Comparison of ENCODE assay signal across 17 cellular contexts in the genomic region with DNA sequence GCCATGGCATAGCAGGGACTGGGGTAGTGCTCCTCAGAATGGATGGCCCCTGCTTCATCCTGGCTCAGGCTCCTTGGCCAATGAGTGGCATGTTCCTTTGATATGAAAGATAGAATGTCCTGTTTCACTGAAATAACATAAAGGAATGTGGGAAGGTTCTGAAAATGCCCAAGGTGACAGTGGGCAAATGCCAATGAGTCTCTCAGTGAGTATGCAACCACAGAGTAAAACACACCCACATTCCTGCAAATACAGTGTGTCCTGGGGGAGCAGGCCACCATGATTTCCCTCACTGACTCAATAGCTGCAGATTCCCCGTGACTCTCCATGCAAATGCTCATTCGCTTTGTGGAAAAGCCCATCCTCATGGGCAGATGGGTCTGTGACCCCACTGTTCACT. TPM values are rescaled to one million over a fixed set of nuclear protein-coding genes. Genes with fewer than 3 reads are reported as not detected.
DNase-seq lines count a peak whose midpoint lies in the region; ATAC-seq, FAIRE-seq and TF ChIP-seq lines count a peak whose summit lies in the region.
"Had no signal": no experiment of that assay in that cellular context is flagged by ENCODE, and none has a peak within 500 bp of the region (broad histone marks: within the 10 kb centered on the region; RNA-seq: fewer than 3 reads in every experiment).

No MANE protein-coding gene starts in this region.

- DNase-seq in AG08395 (ENCODE audit: low spot score) (peak; percentile 77), HTR-8/SVneo (ENCODE audit: insufficient read length, low spot score) (peak; percentile 52), astrocyte (ENCODE audit: low read depth) (peak; percentile 70), foreskin keratinocyte (peak; percentile 77 to 90), left lobe of liver (ENCODE audit: low spot score) (no peak), SHP77 treated with DMSO at 0.1 percent for 48 hours (lab: John Stamatoyannopoulos, UW) (no peak), NCI-H2227 (lab: John Stamatoyannopoulos, UW; ENCODE audit: unreplicated experiment) (no peak)
- no peak for DNase-seq in CD4-positive, alpha-beta memory T cell
- DNase-seq: activated naive CD8-positive, alpha-beta T cell treated with anti-CD3 and anti-CD28 coated beads, Interleukin-2, amount 50 U/mL, for 24 hours; activated T-cell treated with anti-CD3 and anti-CD28 coated beads for 4 hours; cortex of kidney; NCI-H1092; NCI-H2171 treated with DMSO at 0.1 percent for 48 hours; SW 1271 had no signal

- peaks cover 2% of the 10 kb centered on the region for H3K36me3 Mint-ChIP-seq in astrocyte (ENCODE audit: low read depth, unreplicated experiment)
- H3K36me3 Mint-ChIP-seq in CD4-positive, alpha-beta memory T cell: no peaks in the 10 kb centered on the region

- H3K27me3 ChIP-seq in astrocyte (ENCODE audit: insufficient read depth, low read length) (no peaks in the 10 kb centered on the region), foreskin keratinocyte (no peaks in the 10 kb centered on the region)
- no peaks in the 10 kb centered on the region for H3K27me3 ChIP-seq in CD4-positive, alpha-beta memory T cell (ENCODE audit: insufficient read depth, low read length)

- no peaks in the 10 kb centered on the region for H4K20me1 ChIP-seq in astrocyte (ENCODE audit: insufficient read depth, low read length)

- H3K9me3 ChIP-seq in astrocyte (ENCODE audit: insufficient read depth, low read depth, low read length): no peaks in the 10 kb centered on the region
- no peaks in the 10 kb centered on the region for H3K9me3 ChIP-seq in CD4-positive, alpha-beta memory T cell (ENCODE audit: control insufficient read depth in 1 of 2, low read length in 2 of 2)
- H3K9me3 ChIP-seq: A549, thoracic aorta had no signal

- CTCF ChIA-PET in CD4-positive, alpha-beta memory T cell (lab: Charles Lee; ENCODE audit: partially characterized antibody): no interaction called here

- peak overlapping the region; percentile 13 for H3K4me2 ChIP-seq in astrocyte (ENCODE audit: low read length)
- H3K4me2 ChIP-seq: A549 had no signal

- no peaks in the 10 kb centered on the region for H3K9me3 Mint-ChIP-seq in astrocyte (ENCODE audit: unreplicated experiment)
- H3K9me3 Mint-ChIP-seq in CD4-positive, alpha-beta memory T cell: peaks cover 0 to 3% (median 0%) of the 10 kb centered on the region in 8 donors
- H3K9me3 Mint-ChIP-seq: activated naive CD8-positive, alpha-beta T cell treated with anti-CD3 and anti-CD28 coated beads, Interleukin-2, amount 50 U/mL, for 24 hours had no signal

- H2AFZ ChIP-seq in astrocyte (ENCODE audit: low read depth, low read length): no peak overlapping the region

- H3K36me3 ChIP-seq in astrocyte (ENCODE audit: insufficient read depth, low read length): no peaks in the 10 kb centered on the region
- H3K36me3 ChIP-seq in CD4-positive, alpha-beta memory T cell (ENCODE audit: insufficient read depth, low read length): no peaks in the 10 kb centered on the region
- H3K36me3 ChIP-seq: thoracic aorta had no signal

- H3K9ac ChIP-seq in astrocyte (ENCODE audit: low read length): no peak overlapping the region

- H3K4me1 ChIP-seq in astrocyte (ENCODE audit: insufficient read depth, low read length) (peaks cover 28% of the 10 kb centered on the region), foreskin keratinocyte (peaks cover 14% of the 10 kb centered on the region)
- H3K4me1 ChIP-seq in CD4-positive, alpha-beta memory T cell (ENCODE audit: insufficient read depth, low read length): no peaks in the 10 kb centered on the region

- intact Hi-C loops in CD4-positive, alpha-beta memory T cell (cut with micrococcal nuclease): no loop called here

- FAIRE-seq in HTR-8/SVneo (lab: Jason Lieb, UNC) (peak; percentile 68), astrocyte (lab: Jason Lieb, UNC) (peak; percentile 83)
- FAIRE-seq: A549 had no signal

- H3K27me3 Mint-ChIP-seq in astrocyte (ENCODE audit: low read depth, unreplicated experiment): no peaks in the 10 kb centered on the region
- H3K27me3 Mint-ChIP-seq in CD4-positive, alpha-beta memory T cell: peaks cover 16 to 20% of the 10 kb centered on the region in 2 donors

- TF ChIP-seq CTCF in astrocyte (IDR thresholded peaks at IDR 0.05; ENCODE audit: insufficient read depth, low read depth, low read length) (no peak), foreskin keratinocyte (conservative IDR thresholded peaks at IDR 0.05) (no peak)

- H3K4me3 ChIP-seq in astrocyte (ENCODE audit: insufficient read depth, low read depth, low read length): no peak overlapping the region
- H3K4me3 ChIP-seq in CD4-positive, alpha-beta memory T cell (ENCODE audit: low read length in 2 of 2): no peak overlapping the region
- H3K4me3 ChIP-seq: A549, thoracic aorta had no signal

- peak overlapping the region; percentile 38 for H3K27ac Mint-ChIP-seq in astrocyte (ENCODE audit: unreplicated experiment)
- no peak overlapping the region for H3K27ac Mint-ChIP-seq in CD4-positive, alpha-beta memory T cell
- H3K27ac Mint-ChIP-seq: activated naive CD8-positive, alpha-beta T cell treated with anti-CD3 and anti-CD28 coated beads, Interleukin-2, amount 50 U/mL, for 24 hours; progenitor cell of endocrine pancreas had no signal

- H3K27ac ChIP-seq in astrocyte (ENCODE audit: low read depth, low read length) (no peak overlapping the region), foreskin keratinocyte (no peak overlapping the region)
- no peak overlapping the region for H3K27ac ChIP-seq in CD4-positive, alpha-beta memory T cell (ENCODE audit: low read depth, low read length)
- H3K27ac ChIP-seq: A549, thoracic aorta had no signal

- peak; percentile 88 for ATAC-seq in foreskin keratinocyte
- no peak for ATAC-seq in left lobe of liver
- ATAC-seq: activated naive CD8-positive, alpha-beta T cell treated with anti-CD3 and anti-CD28 coated beads, Interleukin-2, amount 50 U/mL, for 24 hours had no signal

- peaks cover 42% of the 10 kb centered on the region for H3K4me1 Mint-ChIP-seq in astrocyte (ENCODE audit: low read depth, unreplicated experiment)
- H3K4me1 Mint-ChIP-seq in CD4-positive, alpha-beta memory T cell: no peaks in the 10 kb centered on the region

- H3K79me2 ChIP-seq in astrocyte (ENCODE audit: insufficient read depth, low read length): no peaks in the 10 kb centered on the region

- no peak overlapping the region for H3K4me3 Mint-ChIP-seq in astrocyte (ENCODE audit: unreplicated experiment)
- H3K4me3 Mint-ChIP-seq in CD4-positive, alpha-beta memory T cell: no peak overlapping the region
- H3K4me3 Mint-ChIP-seq: activated naive CD8-positive, alpha-beta T cell treated with anti-CD3 and anti-CD28 coated beads, Interleukin-2, amount 50 U/mL, for 24 hours had no signal

- POLR2A ChIA-PET in CD4-positive, alpha-beta memory T cell (lab: Charles Lee; ENCODE audit: partially characterized antibody): no interaction called here

RNA-seq across cellular contexts. Expression of a gene that starts 36.4 kb away (rescaled TPM):
- total RNA-seq in astrocyte (not detected in 2 replicates), foreskin keratinocyte (not detected in 2 replicates), left lobe of liver (1.7 TPM)
- not detected in 2 replicates for polyA plus RNA-seq in foreskin keratinocyte
- under 1 TPM; 0.29 to 0.58 TPM for total RNA-seq in CD4-positive, alpha-beta memory T cell
- not detected for polyA plus RNA-seq in CD4-positive, alpha-beta memory T cell
- total RNA-seq: progenitor cell of endocrine pancreas had no signal
- polyA plus RNA-seq: A549 had no signal

Comparison
In these comparisons a context has a peak if more than half of its experiments do, and no peak if none do; other contexts are left out.
1. DNase-seq: peak in AG08395 (single experiment), HTR-8/SVneo (single experiment), astrocyte (single experiment) and foreskin keratinocyte (2 of 2); none in left lobe of liver (single experiment), CD4-positive, alpha-beta memory T cell (0 of 5), SHP77 treated with DMSO at 0.1 percent for 48 hours (single experiment) and NCI-H2227 (single experiment).